In genomic region chr12:15962760-15963159, GRCh38 we compare ENCODE assay signal across 1 cellular context.
TF ChIP-seq lines count a peak whose summit lies in the region.

No MANE protein-coding gene starts in this region.

TF ChIP-seq in SK-N-SH treated with all-trans-retinoic acid at 6 μM for 48 hours, 23 proteins besides CTCF, POLR2A, EP300 and RAD21 (continued from another document):
- no peak for TF ChIP-seq ZFP3 (CRISPR knock-in tag; IDR thresholded peaks at IDR 0.05)
- no peak for TF ChIP-seq ARNTL (CRISPR knock-in tag; IDR thresholded peaks at IDR 0.05; ENCODE audit: borderline replicate concordance, low read depth)
- TF ChIP-seq, protein P1, sequence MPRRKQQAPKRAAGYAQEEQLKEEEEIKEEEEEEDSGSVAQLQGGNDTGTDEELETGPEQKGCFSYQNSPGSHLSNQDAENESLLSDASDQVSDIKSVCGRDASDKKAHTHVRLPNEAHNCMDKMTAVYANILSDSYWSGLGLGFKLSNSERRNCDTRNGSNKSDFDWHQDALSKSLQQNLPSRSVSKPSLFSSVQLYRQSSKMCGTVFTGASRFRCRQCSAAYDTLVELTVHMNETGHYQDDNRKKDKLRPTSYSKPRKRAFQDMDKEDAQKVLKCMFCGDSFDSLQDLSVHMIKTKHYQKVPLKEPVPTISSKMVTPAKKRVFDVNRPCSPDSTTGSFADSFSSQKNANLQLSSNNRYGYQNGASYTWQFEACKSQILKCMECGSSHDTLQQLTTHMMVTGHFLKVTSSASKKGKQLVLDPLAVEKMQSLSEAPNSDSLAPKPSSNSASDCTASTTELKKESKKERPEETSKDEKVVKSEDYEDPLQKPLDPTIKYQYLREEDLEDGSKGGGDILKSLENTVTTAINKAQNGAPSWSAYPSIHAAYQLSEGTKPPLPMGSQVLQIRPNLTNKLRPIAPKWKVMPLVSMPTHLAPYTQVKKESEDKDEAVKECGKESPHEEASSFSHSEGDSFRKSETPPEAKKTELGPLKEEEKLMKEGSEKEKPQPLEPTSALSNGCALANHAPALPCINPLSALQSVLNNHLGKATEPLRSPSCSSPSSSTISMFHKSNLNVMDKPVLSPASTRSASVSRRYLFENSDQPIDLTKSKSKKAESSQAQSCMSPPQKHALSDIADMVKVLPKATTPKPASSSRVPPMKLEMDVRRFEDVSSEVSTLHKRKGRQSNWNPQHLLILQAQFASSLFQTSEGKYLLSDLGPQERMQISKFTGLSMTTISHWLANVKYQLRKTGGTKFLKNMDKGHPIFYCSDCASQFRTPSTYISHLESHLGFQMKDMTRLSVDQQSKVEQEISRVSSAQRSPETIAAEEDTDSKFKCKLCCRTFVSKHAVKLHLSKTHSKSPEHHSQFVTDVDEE (CRISPR knock-in tag; IDR thresholded peaks at IDR 0.05): no peak
- no peak for TF ChIP-seq ZNF8 (CRISPR knock-in tag; IDR thresholded peaks at IDR 0.05)
- TF ChIP-seq TCF4 (CRISPR knock-in tag; IDR thresholded peaks at IDR 0.05; ENCODE audit: borderline replicate concordance): no peak
- TF ChIP-seq CSDC2 (CRISPR knock-in tag; IDR thresholded peaks at IDR 0.05): no peak
- no peak for TF ChIP-seq PATZ1 (CRISPR knock-in tag; IDR thresholded peaks at IDR 0.05; ENCODE audit: borderline replicate concordance)
- TF ChIP-seq ZFP30 (CRISPR knock-in tag; IDR thresholded peaks at IDR 0.05): no peak
- TF ChIP-seq ZNF70 (CRISPR knock-in tag; IDR thresholded peaks at IDR 0.05): no peak
- TF ChIP-seq ISL1 (CRISPR knock-in tag; IDR thresholded peaks at IDR 0.05): no peak
- TF ChIP-seq CREB5 (CRISPR knock-in tag; IDR thresholded peaks at IDR 0.05; ENCODE audit: low read depth): no peak
